16 cellular contexts compared by ENCODE assay signal in the genomic region with DNA sequence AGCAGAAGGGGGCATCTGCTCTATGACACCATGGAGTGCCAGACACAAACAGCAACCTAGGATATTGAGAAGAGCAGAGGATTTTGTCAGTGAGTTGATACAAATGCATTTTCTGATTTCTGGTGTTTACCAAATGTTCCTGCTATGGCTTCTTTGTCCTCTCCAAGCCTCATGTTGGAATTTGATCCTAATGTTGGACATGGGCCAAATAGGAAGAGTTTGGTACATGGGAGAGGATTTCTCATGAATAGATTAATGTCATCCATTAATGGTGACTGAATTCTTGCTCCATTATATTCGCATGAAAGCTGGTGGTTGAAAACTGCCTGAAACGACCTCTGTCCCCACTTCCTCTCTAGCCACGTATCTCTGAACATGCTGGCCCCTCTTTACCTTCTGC.
"Had no signal": no experiment of that assay in that cellular context is flagged by ENCODE, and none has a peak within 500 bp of the region (broad histone marks: within the 10 kb centered on the region; RNA-seq: fewer than 3 reads in every experiment).

No MANE protein-coding gene starts in this region.

- H3K27me3 ChIP-seq: esophagus muscularis mucosa, neutrophil, upper lobe of right lung had no signal

- H3K36me3 ChIP-seq: esophagus muscularis mucosa, neutrophil, upper lobe of right lung had no signal

- H3K4me3 ChIP-seq: esophagus muscularis mucosa, lung, upper lobe of right lung had no signal

- H3K9me3 ChIP-seq: esophagus muscularis mucosa, neutrophil, upper lobe of right lung had no signal

- ATAC-seq: left colon; naive thymus-derived CD8-positive, alpha-beta T cell; stimulated activated naive CD8-positive, alpha-beta T cell treated with anti-CD3 and anti-CD28 coated beads, Interleukin-15, Interleukin-2, amounts not matched to agents 100 U/mL and 50 U/mL, for 24 hours; upper lobe of right lung had no signal

- H3K27ac ChIP-seq: esophagus muscularis mucosa, neutrophil, upper lobe of right lung had no signal

- DNase-seq: activated CD4-positive, alpha-beta memory T cell treated with anti-CD3 and anti-CD28 coated beads for 36 hours; activated CD4-positive, alpha-beta T cell treated with anti-CD3 and anti-CD28 coated beads for 1 hour; activated gamma-delta T cell treated with Interleukin-2 at 50 U/mL for 16 hours; activated naive CD8-positive, alpha-beta T cell treated with anti-CD3 and anti-CD28 coated beads for 36 hours; activated T-cell treated with anti-CD3 and anti-CD28 coated beads, Interleukin-2, amount 50 U/mL, for 48 hours; cerebellar nuclear complex; left colon; naive thymus-derived CD8-positive, alpha-beta T cell; retina; stimulated activated CD4-positive, alpha-beta T cell treated with anti-CD3 and anti-CD28 coated beads, Interleukin-4, amount 100 ng/mL, for 1 hour; stimulated activated CD8-positive, alpha-beta memory T cell treated with anti-CD3 and anti-CD28 coated beads, Interleukin-4, amount 100 ng/mL, for 48 hours; stimulated activated naive CD8-positive, alpha-beta T cell treated with anti-CD3 and anti-CD28 coated beads, Interleukin-15, Interleukin-2, amounts not matched to agents 100 U/mL and 50 U/mL, for 24 hours; upper lobe of right lung had no signal

- H3K4me1 ChIP-seq: esophagus muscularis mucosa, upper lobe of right lung had no signal
